Comparison of ENCODE assay signal across 29 cellular contexts in genomic region chr16:7596285-7596684, GRCh38.
"Had no signal": no experiment of that assay in that cellular context is flagged by ENCODE, and none has a peak within 500 bp of the region (broad histone marks: within the 10 kb centered on the region; RNA-seq: fewer than 3 reads in every experiment).

No MANE protein-coding gene starts in this region.

- DNase-seq: stimulated activated CD4-positive, alpha-beta T cell treated with anti-CD3 and anti-CD28 coated beads, Interleukin-2, amount 100 ng/mL, for 48 hours; stimulated activated CD4-positive, alpha-beta T cell treated with anti-CD3 and anti-CD28 coated beads, Interleukin-4, amount 100 ng/mL, for 1 hour; stimulated activated CD4-positive, alpha-beta T cell treated with anti-CD3 and anti-CD28 coated beads, Interleukin-4, amount 100 ng/mL, for 24 hours; stimulated activated CD4-positive, alpha-beta T cell treated with anti-CD3 and anti-CD28 coated beads, Interleukin-4, amount 100 ng/mL, for 4 hours; stimulated activated CD8-positive, alpha-beta memory T cell treated with anti-CD3 and anti-CD28 coated beads, Interleukin-4, amount 100 ng/mL, for 48 hours; stimulated activated naive B cell treated with anti-CD40 and anti-IgM and Interleukin-4, amounts not matched to agents 10 μg/mL and 1 μg/mL and 100 μg/mL, for 72 hours; stimulated activated naive CD4-positive, alpha-beta T cell; stimulated activated naive CD4-positive, alpha-beta T cell treated with Interleukin-2 at 50 U/mL for 16 hours; stimulated activated naive CD8-positive, alpha-beta T cell treated with anti-CD3 and anti-CD28 coated beads, Interleukin-15, amount 100 ng/mL, for 72 hours; stimulated activated naive CD8-positive, alpha-beta T cell treated with anti-CD3 and anti-CD28 coated beads, Interleukin-15, Interleukin-2, amounts not matched to agents 100 U/mL and 50 U/mL, for 24 hours; stomach; substantia nigra; testis; thyroid gland; tibial artery; transverse colon; trophoblast cell; upper lobe of left lung; upper lobe of right lung; uterus had no signal

- H3K27ac Mint-ChIP-seq: stimulated activated effector memory CD8-positive, alpha-beta T cell treated with anti-CD3 and anti-CD28 coated beads, Interleukin-12 subunit alpha, Interleukin-12 subunit beta, amount 100 ng/mL, for 72 hours; stimulated activated memory B cell treated with anti-CD40 and anti-IgM and Interleukin-4, amounts not matched to agents 10 μg/mL and 1 μg/mL and 100 μg/mL, for 72 hours; stimulated activated naive B cell treated with anti-CD40 and anti-IgM and Interleukin-4, amounts not matched to agents 10 μg/mL and 1 μg/mL and 100 μg/mL, for 72 hours; stimulated activated naive CD8-positive, alpha-beta T cell treated with anti-CD3 and anti-CD28 coated beads, Interleukin-15, amount 100 ng/mL, for 72 hours; stimulated activated naive CD8-positive, alpha-beta T cell treated with anti-CD3 and anti-CD28 coated beads, Interleukin-15, Interleukin-2, amounts not matched to agents 100 ng/mL and 50 ng/mL, for 24 hours; type B pancreatic cell had no signal

- H3K27me3 Mint-ChIP-seq: stimulated activated memory B cell treated with anti-CD40 and anti-IgM and Interleukin-4, amounts not matched to agents 10 μg/mL and 1 μg/mL and 100 μg/mL, for 72 hours; stimulated activated naive B cell treated with anti-CD40 and anti-IgM and Interleukin-4, amounts not matched to agents 10 μg/mL and 1 μg/mL and 100 μg/mL, for 72 hours; stimulated activated naive CD8-positive, alpha-beta T cell treated with anti-CD3 and anti-CD28 coated beads, Interleukin-15, amount 100 ng/mL, for 72 hours; stimulated activated naive CD8-positive, alpha-beta T cell treated with anti-CD3 and anti-CD28 coated beads, Interleukin-15, Interleukin-2, amounts not matched to agents 100 ng/mL and 50 ng/mL, for 24 hours; type B pancreatic cell had no signal

- H3K4me1 Mint-ChIP-seq: stimulated activated effector memory CD8-positive, alpha-beta T cell treated with anti-CD3 and anti-CD28 coated beads, Interleukin-12 subunit alpha, Interleukin-12 subunit beta, amount 100 ng/mL, for 72 hours; stimulated activated memory B cell treated with anti-CD40 and anti-IgM and Interleukin-4, amounts not matched to agents 10 μg/mL and 1 μg/mL and 100 μg/mL, for 72 hours; stimulated activated naive B cell treated with anti-CD40 and anti-IgM and Interleukin-4, amounts not matched to agents 10 μg/mL and 1 μg/mL and 100 μg/mL, for 72 hours; stimulated activated naive CD8-positive, alpha-beta T cell treated with anti-CD3 and anti-CD28 coated beads, Interleukin-15, amount 100 ng/mL, for 72 hours had no signal

- FAIRE-seq: urothelium cell line had no signal

- ATAC-seq: stimulated activated effector memory CD8-positive, alpha-beta T cell treated with anti-CD3 and anti-CD28 coated beads, Interleukin-12 subunit alpha, Interleukin-12 subunit beta, amount 100 ng/mL, for 72 hours; stimulated activated memory B cell treated with anti-CD40 and anti-IgM and Interleukin-4, amounts not matched to agents 10 μg/mL and 1 μg/mL and 100 μg/mL, for 72 hours; stimulated activated naive B cell treated with anti-CD40 and anti-IgM and Interleukin-4, amounts not matched to agents 10 μg/mL and 1 μg/mL and 100 μg/mL, for 72 hours; stimulated activated naive CD8-positive, alpha-beta T cell treated with anti-CD3 and anti-CD28 coated beads, Interleukin-15, amount 100 ng/mL, for 72 hours; stimulated activated naive CD8-positive, alpha-beta T cell treated with anti-CD3 and anti-CD28 coated beads, Interleukin-15, Interleukin-2, amounts not matched to agents 100 U/mL and 50 U/mL, for 24 hours; upper lobe of right lung had no signal

- H3K4me3 ChIP-seq: stomach, suprapubic skin, testis, thoracic aorta, thyroid gland, tibial artery, tibial nerve, transverse colon, upper lobe of left lung, upper lobe of right lung, uterus, vagina had no signal

- H3K4me1 ChIP-seq: stomach, suprapubic skin, testis, thyroid gland, tibial artery, tibial nerve, transverse colon, upper lobe of left lung, upper lobe of right lung, uterus, vagina had no signal

- H3K9me3 Mint-ChIP-seq: stimulated activated memory B cell treated with anti-CD40 and anti-IgM and Interleukin-4, amounts not matched to agents 10 μg/mL and 1 μg/mL and 100 μg/mL, for 72 hours; stimulated activated naive B cell treated with anti-CD40 and anti-IgM and Interleukin-4, amounts not matched to agents 10 μg/mL and 1 μg/mL and 100 μg/mL, for 72 hours; type B pancreatic cell had no signal

- H3K27me3 ChIP-seq: stomach, suprapubic skin, testis, thyroid gland, tibial artery, tibial nerve, transverse colon, upper lobe of left lung, upper lobe of right lung, uterus, vagina had no signal

- H3K27ac ChIP-seq: stomach, suprapubic skin, testis, thoracic aorta, thyroid gland, tibial artery, tibial nerve, transverse colon, upper lobe of left lung, upper lobe of right lung, uterus, vagina had no signal

- H3K9me3 ChIP-seq: stomach, suprapubic skin, testis, thoracic aorta, thyroid gland, tibial artery, tibial nerve, transverse colon, upper lobe of left lung, upper lobe of right lung, uterus, vagina had no signal

- H3K36me3 ChIP-seq: stomach, suprapubic skin, thoracic aorta, thyroid gland, tibial artery, tibial nerve, transverse colon, upper lobe of left lung, upper lobe of right lung, uterus, vagina had no signal

- H3K36me3 Mint-ChIP-seq: stimulated activated effector memory CD8-positive, alpha-beta T cell treated with anti-CD3 and anti-CD28 coated beads, Interleukin-12 subunit alpha, Interleukin-12 subunit beta, amount 100 ng/mL, for 72 hours; stimulated activated memory B cell treated with anti-CD40 and anti-IgM and Interleukin-4, amounts not matched to agents 10 μg/mL and 1 μg/mL and 100 μg/mL, for 72 hours; stimulated activated naive B cell treated with anti-CD40 and anti-IgM and Interleukin-4, amounts not matched to agents 10 μg/mL and 1 μg/mL and 100 μg/mL, for 72 hours; type B pancreatic cell had no signal

- H3K4me3 Mint-ChIP-seq: stimulated activated effector memory CD8-positive, alpha-beta T cell treated with anti-CD3 and anti-CD28 coated beads, Interleukin-12 subunit alpha, Interleukin-12 subunit beta, amount 100 ng/mL, for 72 hours; stimulated activated memory B cell treated with anti-CD40 and anti-IgM and Interleukin-4, amounts not matched to agents 10 μg/mL and 1 μg/mL and 100 μg/mL, for 72 hours; stimulated activated naive B cell treated with anti-CD40 and anti-IgM and Interleukin-4, amounts not matched to agents 10 μg/mL and 1 μg/mL and 100 μg/mL, for 72 hours; stimulated activated naive CD8-positive, alpha-beta T cell treated with anti-CD3 and anti-CD28 coated beads, Interleukin-15, amount 100 ng/mL, for 72 hours; stimulated activated naive CD8-positive, alpha-beta T cell treated with anti-CD3 and anti-CD28 coated beads, Interleukin-15, Interleukin-2, amounts not matched to agents 100 ng/mL and 50 ng/mL, for 24 hours; type B pancreatic cell had no signal
